28 cellular contexts compared by ENCODE assay signal in genomic region chr18:25057491-25058050, GRCh38.
"Had no signal": no experiment of that assay in that cellular context is flagged by ENCODE, and none has a peak within 500 bp of the region (broad histone marks: within the 10 kb centered on the region; RNA-seq: fewer than 3 reads in every experiment).

No MANE protein-coding gene starts in this region.

- FAIRE-seq: astrocyte, colon, frontal cortex had no signal

- H3K27ac Mint-ChIP-seq: activated CD4-positive, alpha-beta memory T cell treated with anti-CD3 and anti-CD28 coated beads, Interleukin-2, amount 10 ng/mL, durations not matched to agents 7 days and 5 days; activated CD4-positive, alpha-beta T cell treated with anti-CD3 and anti-CD28 coated beads, Interleukin-2, amount 10 ng/mL, durations not matched to agents 7 days and 5 days; activated naive CD4-positive, alpha-beta T cell treated with anti-CD3 and anti-CD28 coated beads, Interleukin-2, amount 10 ng/mL, durations not matched to agents 7 days and 5 days; activated naive CD8-positive, alpha-beta T cell treated with anti-CD3 and anti-CD28 coated beads, Interleukin-2, amount 10 ng/mL, durations not matched to agents 7 days and 5 days; activated T-cell treated with anti-CD3 and anti-CD28 coated beads, Interleukin-2, amount 50 U/mL, for 24 hours; natural killer cell; stimulated activated naive B cell treated with anti-CD40 and anti-IgM and Interleukin-4, amounts not matched to agents 10 μg/mL and 1 μg/mL and 100 μg/mL, for 72 hours; WTC11 had no signal

- H3K4me3 Mint-ChIP-seq: activated CD4-positive, alpha-beta memory T cell treated with anti-CD3 and anti-CD28 coated beads, Interleukin-2, amount 10 ng/mL, durations not matched to agents 7 days and 5 days; activated CD4-positive, alpha-beta T cell treated with anti-CD3 and anti-CD28 coated beads, Interleukin-2, amount 10 ng/mL, durations not matched to agents 7 days and 5 days; activated naive CD4-positive, alpha-beta T cell treated with anti-CD3 and anti-CD28 coated beads, Interleukin-2, amount 10 ng/mL, durations not matched to agents 7 days and 5 days; activated naive CD8-positive, alpha-beta T cell treated with anti-CD3 and anti-CD28 coated beads, Interleukin-2, amount 10 ng/mL, durations not matched to agents 7 days and 5 days; activated T-cell treated with anti-CD3 and anti-CD28 coated beads, Interleukin-2, amount 50 U/mL, for 24 hours; natural killer cell; stimulated activated naive B cell treated with anti-CD40 and anti-IgM and Interleukin-4, amounts not matched to agents 10 μg/mL and 1 μg/mL and 100 μg/mL, for 72 hours; WTC11 had no signal

- H3K27me3 Mint-ChIP-seq: activated CD4-positive, alpha-beta memory T cell treated with anti-CD3 and anti-CD28 coated beads, Interleukin-2, amount 10 ng/mL, durations not matched to agents 7 days and 5 days; activated CD4-positive, alpha-beta T cell treated with anti-CD3 and anti-CD28 coated beads, Interleukin-2, amount 10 ng/mL, durations not matched to agents 7 days and 5 days; activated naive CD4-positive, alpha-beta T cell treated with anti-CD3 and anti-CD28 coated beads, Interleukin-2, amount 10 ng/mL, durations not matched to agents 7 days and 5 days; activated naive CD8-positive, alpha-beta T cell treated with anti-CD3 and anti-CD28 coated beads, Interleukin-2, amount 10 ng/mL, durations not matched to agents 7 days and 5 days; activated T-cell treated with anti-CD3 and anti-CD28 coated beads, Interleukin-2, amount 50 U/mL, for 24 hours; stimulated activated naive B cell treated with anti-CD40 and anti-IgM and Interleukin-4, amounts not matched to agents 10 μg/mL and 1 μg/mL and 100 μg/mL, for 72 hours had no signal

- H3K4me3 ChIP-seq: left lung, lung, suprapubic skin, tibial artery, upper lobe of right lung had no signal

- H3K36me3 Mint-ChIP-seq: activated naive CD4-positive, alpha-beta T cell treated with anti-CD3 and anti-CD28 coated beads, Interleukin-2, amount 10 ng/mL, durations not matched to agents 7 days and 5 days; activated naive CD8-positive, alpha-beta T cell treated with anti-CD3 and anti-CD28 coated beads, Interleukin-2, amount 10 ng/mL, durations not matched to agents 7 days and 5 days; natural killer cell; stimulated activated naive B cell treated with anti-CD40 and anti-IgM and Interleukin-4, amounts not matched to agents 10 μg/mL and 1 μg/mL and 100 μg/mL, for 72 hours; WTC11 had no signal

- DNase-seq: activated CD4-positive, alpha-beta memory T cell treated with anti-CD3 and anti-CD28 coated beads, Interleukin-2, amount 10 ng/mL, durations not matched to agents 7 days and 5 days; activated CD4-positive, alpha-beta T cell treated with anti-CD3 and anti-CD28 coated beads for 1 hour; activated CD4-positive, alpha-beta T cell treated with anti-CD3 and anti-CD28 coated beads, Interleukin-2, amount 10 ng/mL, durations not matched to agents 7 days and 5 days; activated CD8-positive, alpha-beta memory T cell treated with anti-CD3 and anti-CD28 coated beads, Interleukin-2, amount 50 U/mL, for 48 hours; activated gamma-delta T cell; activated naive CD4-positive, alpha-beta T cell treated with anti-CD3 and anti-CD28 coated beads, Interleukin-2, amount 10 ng/mL, durations not matched to agents 7 days and 5 days; activated naive CD8-positive, alpha-beta T cell treated with anti-CD3 and anti-CD28 coated beads, Interleukin-2, amount 10 ng/mL, durations not matched to agents 7 days and 5 days; activated T-cell treated with anti-CD3 and anti-CD28 coated beads, Interleukin-2, amount 50 U/mL, for 24 hours; amniotic stem cell; brain microvascular endothelial cell; effector CD8-positive, alpha-beta T cell; left lung; mesendoderm; natural killer cell; posterior cingulate gyrus; right cardiac atrium; stimulated activated CD4-positive, alpha-beta T cell treated with anti-CD3 and anti-CD28 coated beads, Interleukin-15, amount 100 ng/mL, for 24 hours; stimulated activated CD4-positive, alpha-beta T cell treated with anti-CD3 and anti-CD28 coated beads, Interleukin-2, amount 100 ng/mL, for 24 hours; stimulated activated naive B cell treated with anti-CD40 and anti-IgM and Interleukin-4, amounts not matched to agents 10 μg/mL and 1 μg/mL and 100 μg/mL, for 72 hours; T-helper 2 cell; tibial artery; upper lobe of right lung had no signal

- ATAC-seq: left lung; natural killer cell; right cardiac atrium; stimulated activated naive B cell treated with anti-CD40 and anti-IgM and Interleukin-4, amounts not matched to agents 10 μg/mL and 1 μg/mL and 100 μg/mL, for 72 hours; upper lobe of right lung; WTC11 had no signal

- H3K4me1 Mint-ChIP-seq: activated CD4-positive, alpha-beta memory T cell treated with anti-CD3 and anti-CD28 coated beads, Interleukin-2, amount 10 ng/mL, durations not matched to agents 7 days and 5 days; activated CD4-positive, alpha-beta T cell treated with anti-CD3 and anti-CD28 coated beads, Interleukin-2, amount 10 ng/mL, durations not matched to agents 7 days and 5 days; activated naive CD4-positive, alpha-beta T cell treated with anti-CD3 and anti-CD28 coated beads, Interleukin-2, amount 10 ng/mL, durations not matched to agents 7 days and 5 days; activated naive CD8-positive, alpha-beta T cell treated with anti-CD3 and anti-CD28 coated beads, Interleukin-2, amount 10 ng/mL, durations not matched to agents 7 days and 5 days; natural killer cell; stimulated activated naive B cell treated with anti-CD40 and anti-IgM and Interleukin-4, amounts not matched to agents 10 μg/mL and 1 μg/mL and 100 μg/mL, for 72 hours; WTC11 had no signal

- H3K9me3 Mint-ChIP-seq: activated CD4-positive, alpha-beta T cell treated with anti-CD3 and anti-CD28 coated beads, Interleukin-2, amount 10 ng/mL, durations not matched to agents 7 days and 5 days; activated naive CD4-positive, alpha-beta T cell treated with anti-CD3 and anti-CD28 coated beads, Interleukin-2, amount 10 ng/mL, durations not matched to agents 7 days and 5 days; activated naive CD8-positive, alpha-beta T cell treated with anti-CD3 and anti-CD28 coated beads, Interleukin-2, amount 10 ng/mL, durations not matched to agents 7 days and 5 days; activated T-cell treated with anti-CD3 and anti-CD28 coated beads, Interleukin-2, amount 50 U/mL, for 24 hours; natural killer cell; stimulated activated naive B cell treated with anti-CD40 and anti-IgM and Interleukin-4, amounts not matched to agents 10 μg/mL and 1 μg/mL and 100 μg/mL, for 72 hours; WTC11 had no signal
